In the genomic region with DNA sequence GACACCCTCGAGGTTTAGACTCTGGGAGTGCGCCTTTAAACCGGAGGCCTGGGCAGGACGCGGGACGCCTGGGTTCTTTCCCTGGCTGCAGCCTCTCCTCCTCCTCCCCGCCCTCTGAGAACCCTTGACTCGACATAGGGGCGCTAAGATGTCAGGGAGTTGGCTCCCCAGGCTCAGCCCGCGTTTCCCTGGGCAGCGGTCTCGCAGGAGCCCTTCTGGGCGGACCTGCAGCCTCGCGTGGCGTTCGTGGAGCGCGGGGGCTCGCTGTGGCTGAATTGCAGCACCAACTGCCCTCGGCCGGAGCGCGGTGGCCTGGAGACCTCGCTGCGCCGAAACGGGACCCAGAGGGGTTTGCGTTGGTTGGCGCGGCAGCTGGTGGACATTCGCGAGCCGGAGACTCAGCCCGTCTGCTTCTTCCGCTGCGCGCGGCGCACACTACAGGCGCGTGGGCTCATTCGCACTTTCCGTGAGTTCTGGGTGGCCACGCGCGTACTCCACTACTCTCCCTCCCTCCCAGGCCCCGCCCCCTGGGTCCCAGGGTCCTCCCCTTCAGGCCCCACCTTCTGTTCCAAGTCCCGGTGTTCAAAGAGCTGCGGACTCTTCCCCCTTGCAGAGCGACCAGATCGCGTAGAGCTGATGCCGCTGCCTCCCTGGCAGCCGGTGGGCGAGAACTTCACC, we compare ENCODE assay signal across 8 cellular contexts. TPM values are rescaled to one million over a fixed set of nuclear protein-coding genes. Genes with fewer than 3 reads are reported as not detected.
DNase-seq lines count a peak whose midpoint lies in the region; ATAC-seq, FAIRE-seq and TF ChIP-seq lines count a peak whose summit lies in the region.

No MANE protein-coding gene starts in this region.

- no peaks in the 10 kb centered on the region for H3K9me1 ChIP-seq in endothelial cell of umbilical vein (replicated peaks; ENCODE audit: control insufficient read depth, extremely low read depth, insufficient read depth, low read length)

- peak overlapping the region; percentile 41 for H3K27ac Mint-ChIP-seq in activated B cell treated with CpG ODN at 0.5 μM for 24 hours
- H3K27ac Mint-ChIP-seq in naive thymus-derived CD8-positive, alpha-beta T cell = peak overlapping the region in 4 of 10 donors; percentile 25 to 71 (median 50)

- peak; percentile 68 for FAIRE-seq in endothelial cell of umbilical vein (lab: Jason Lieb, UNC)
- no peak for FAIRE-seq in RCC 7860 (lab: Jason Lieb, UNC)

- BruUV-seq in endothelial cell of umbilical vein (replicated peaks; lab: Mats Ljungman, UMichigan) = no TSS peak

- DNase-seq in COR-L47 (lab: John Stamatoyannopoulos, UW) (peak; percentile 43), activated B cell treated with CpG ODN at 0.5 μM for 24 hours (peak; percentile 50), endothelial cell of umbilical vein (ENCODE audit: low read depth, low spot score) (no peak), upper lobe of right lung (peak; percentile 92), RCC 7860 (ENCODE audit: low spot score) (no peak)
- peak in 6 of 10 donors; percentile 18 to 56 (median 37) for DNase-seq in naive thymus-derived CD8-positive, alpha-beta T cell

- H3K4me3 Mint-ChIP-seq in activated B cell treated with CpG ODN at 0.5 μM for 24 hours = peak overlapping the region; percentile 73
- H3K4me3 Mint-ChIP-seq in naive thymus-derived CD8-positive, alpha-beta T cell = peak overlapping the region; percentile 71 to 94 (median 84)

- dilution Hi-C loops in endothelial cell of umbilical vein (cut with MboI; ENCODE audit: extremely low pct_ligation_motif_present, low sequenced_read_pairs) = no loop called here

- H3K4me1 ChIP-seq in endothelial cell of umbilical vein (ENCODE audit: control insufficient read depth, extremely low read depth, insufficient read depth, low read length) = peaks cover 29% of the 10 kb centered on the region
- peaks cover 76% of the 10 kb centered on the region for H3K4me1 ChIP-seq in upper lobe of right lung

- H3K4me1 Mint-ChIP-seq in activated B cell treated with CpG ODN at 0.5 μM for 24 hours = peaks cover 81% of the 10 kb centered on the region
- peaks cover 36 to 82% (median 75%) of the 10 kb centered on the region in 4 donors for H3K4me1 Mint-ChIP-seq in naive thymus-derived CD8-positive, alpha-beta T cell

- no peaks in the 10 kb centered on the region for H3K9me3 Mint-ChIP-seq in activated B cell treated with CpG ODN at 0.5 μM for 24 hours
- peaks cover 0 to 2% (median 0%) of the 10 kb centered on the region in 9 donors for H3K9me3 Mint-ChIP-seq in naive thymus-derived CD8-positive, alpha-beta T cell

- TF ChIP-seq CTCF in activated B cell treated with CpG ODN at 0.5 μM for 24 hours (IDR thresholded peaks at IDR 0.05) = no peak
- no peak for TF ChIP-seq CTCF in endothelial cell of umbilical vein (IDR thresholded peaks at IDR 0.05; ENCODE audit: extremely low read depth in 1 of 2, insufficient read depth in 1 of 2, low read depth in 1 of 2, low read length in 2 of 2)
- TF ChIP-seq CTCF in upper lobe of right lung (IDR thresholded peaks at IDR 0.05) = no peak

- ATAC-seq in activated B cell treated with CpG ODN at 0.5 μM for 24 hours (ENCODE audit: low read depth) (peak; percentile 7), upper lobe of right lung (peak; percentile 49), GM19023 (IDR thresholded peaks at IDR 0.05; ENCODE audit: unreplicated experiment) (no peak)
- ATAC-seq in naive thymus-derived CD8-positive, alpha-beta T cell = peak; percentile 12 to 24

- CTCF ChIA-PET in activated B cell treated with CpG ODN at 0.5 μM for 24 hours (lab: Charles Lee) (interaction anchor here (1.2 to 1.9 kb wide), 2 partner anchors 21 to 98 kb away, joined by 6 to 12 read pairs; no protein-coding TSS in a partner anchor), endothelial cell of umbilical vein (lab: Charles Lee) (interaction anchor here (0.6 to 3.2 kb wide), 10 partner anchors 14 to 108 kb away, joined by 3 to 18 read pairs (median 4); a partner anchor contains a TSS)

- intact Hi-C loops in activated B cell treated with CpG ODN at 0.5 μM for 24 hours (cut with micrococcal nuclease) = no loop called here
- intact Hi-C loops in endothelial cell of umbilical vein (cut with micrococcal nuclease) = loop anchor here (2.0 kb wide), 1 partner anchor 44 kb away; no protein-coding TSS in a partner anchor
- intact Hi-C loops in upper lobe of right lung (cut with DNase I) = no loop called here

- POLR2A ChIA-PET in activated B cell treated with CpG ODN at 0.5 μM for 24 hours (lab: Charles Lee) (interaction anchor here (0.8 to 6.5 kb wide), 7 partner anchors 12 to 178 kb away, joined by 3 to 128 read pairs (median 4); a partner anchor contains a TSS), endothelial cell of umbilical vein (lab: Charles Lee) (interaction anchor here (2.2 kb wide), 1 partner anchor 20 kb away, joined by 15 read pairs; a partner anchor contains a TSS)
- POLR2A ChIA-PET in naive thymus-derived CD8-positive, alpha-beta T cell (lab: Charles Lee) = interaction anchor here (0.7 to 2.5 kb wide), 5 partner anchors 21 to 90 kb away, joined by 3 to 13 read pairs (median 4); a partner anchor contains a TSS

- no peaks in the 10 kb centered on the region for H3K36me3 ChIP-seq in endothelial cell of umbilical vein (ENCODE audit: control insufficient read depth in 2 of 2, extremely low read depth in 1 of 2, insufficient read depth in 2 of 2, low read length in 2 of 2)
- H3K36me3 ChIP-seq in upper lobe of right lung = peaks cover 2% of the 10 kb centered on the region

- H3K79me2 ChIP-seq in endothelial cell of umbilical vein (ENCODE audit: control insufficient read depth, insufficient read depth, low read length) = no peaks in the 10 kb centered on the region

- H4K20me1 ChIP-seq in endothelial cell of umbilical vein (replicated peaks; ENCODE audit: control insufficient read depth, extremely low read depth, insufficient read depth, low read length) = no peaks in the 10 kb centered on the region

- no peak for TF ChIP-seq RAD21 in Ishikawa (IDR thresholded peaks at IDR 0.05; ENCODE audit: low read depth)

- TF ChIP-seq POLR2A in endothelial cell of umbilical vein (IDR thresholded peaks at IDR 0.05; ENCODE audit: low read depth, low read length) = no peak

- no peak overlapping the region for H3K9ac ChIP-seq in endothelial cell of umbilical vein (replicated peaks; ENCODE audit: extremely low read depth, insufficient read depth, low read length)

- H3K36me3 Mint-ChIP-seq in activated B cell treated with CpG ODN at 0.5 μM for 24 hours (ENCODE audit: low read depth) = peaks cover 5% of the 10 kb centered on the region
- peaks cover 0 to 4% (median 0%) of the 10 kb centered on the region in 3 donors for H3K36me3 Mint-ChIP-seq in naive thymus-derived CD8-positive, alpha-beta T cell

- peak overlapping the region in 2 of 3 experiments; percentile 10 to 20 for H3K4me3 ChIP-seq in endothelial cell of umbilical vein (replicated peaks in 1 of 3; ENCODE audit: insufficient read depth in 1 of 3, low read depth in 1 of 3, low read length in 3 of 3)
- peak overlapping the region; percentile 58 for H3K4me3 ChIP-seq in upper lobe of right lung

- peak overlapping the region; percentile 43 for H3K4me2 ChIP-seq in endothelial cell of umbilical vein (ENCODE audit: insufficient read depth, low read length)

- peak overlapping the region; percentile 6 for H2AFZ ChIP-seq in endothelial cell of umbilical vein (ENCODE audit: low read depth, low read length)

- H3K27me3 ChIP-seq in endothelial cell of umbilical vein (ENCODE audit: control insufficient read depth in 2 of 2, insufficient read depth in 2 of 2, low read length in 2 of 2) (peaks cover 53 to 68% of the 10 kb centered on the region in 2 experiments), upper lobe of right lung (peaks cover 42% of the 10 kb centered on the region)

- H3K9me3 ChIP-seq in endothelial cell of umbilical vein (replicated peaks; ENCODE audit: control insufficient read depth, insufficient read depth, low read length) (no peaks in the 10 kb centered on the region), upper lobe of right lung (no peaks in the 10 kb centered on the region)

- peaks cover 43% of the 10 kb centered on the region for H3K27me3 Mint-ChIP-seq in activated B cell treated with CpG ODN at 0.5 μM for 24 hours
- H3K27me3 Mint-ChIP-seq in naive thymus-derived CD8-positive, alpha-beta T cell = peaks cover 18 to 79% (median 42%) of the 10 kb centered on the region in 5 donors

- no peak; the same call in 1 of the 2 replicates for TF ChIP-seq EP300 in Ishikawa (IDR thresholded peaks at IDR 0.05; ENCODE audit: borderline replicate concordance)

- H3K27ac ChIP-seq in endothelial cell of umbilical vein (ENCODE audit: insufficient read depth, low read depth, low read length) = no peak overlapping the region
- peak overlapping the region; percentile 60 for H3K27ac ChIP-seq in upper lobe of right lung

RNA-seq across cellular contexts. Expression of a gene that starts 1.3 kb away (rescaled TPM):
- total RNA-seq in activated B cell treated with CpG ODN at 0.5 μM for 24 hours = 0.76 and 1.2 TPM in 2 replicates
- total RNA-seq in endothelial cell of umbilical vein = 0.40 TPM in 1 of 2 replicates, not detected in the other
- 0.03 and 0.10 TPM in 2 replicates for polyA plus RNA-seq in endothelial cell of umbilical vein
- polyA plus RNA-seq in endothelial cell of umbilical vein (2011; cell fraction: cytosol; rRNA removed) = 0.04 TPM in 1 of 2 replicates, not detected in the other
- 0.74 and 0.84 TPM in 2 replicates for polyA plus RNA-seq in endothelial cell of umbilical vein (2011; cell fraction: nucleus; rRNA removed)
- not detected in 2 replicates for polyA plus RNA-seq in endothelial cell of umbilical vein (2012)
- 0.24 and 1.3 TPM in 2 replicates for polyA minus RNA-seq in endothelial cell of umbilical vein
- polyA minus RNA-seq in endothelial cell of umbilical vein (2011; cell fraction: cytosol; rRNA and poly(A)+ RNA removed) = 1.7 TPM
- polyA minus RNA-seq in endothelial cell of umbilical vein (2011; cell fraction: nucleus; rRNA and poly(A)+ RNA removed) = 0.24 TPM in 1 of 2 replicates, not detected in the other
- not detected for total RNA-seq in naive thymus-derived CD8-positive, alpha-beta T cell
- polyA plus RNA-seq in naive thymus-derived CD8-positive, alpha-beta T cell = not detected
- 18.3 TPM for total RNA-seq in upper lobe of right lung

RNA-seq across cellular contexts. Expression of a gene that starts 4.3 kb away (rescaled TPM):
- total RNA-seq in activated B cell treated with CpG ODN at 0.5 μM for 24 hours (0.71 and 0.95 TPM in 2 replicates), endothelial cell of umbilical vein (0.49 TPM in 1 of 2 replicates, not detected in the other), upper lobe of right lung (11.1 TPM)
- polyA plus RNA-seq in endothelial cell of umbilical vein = 0.41 and 0.44 TPM in 2 replicates
- polyA plus RNA-seq in endothelial cell of umbilical vein (2011; cell fraction: cytosol; rRNA removed) = 0.31 and 0.52 TPM in 2 replicates
- 0.22 and 0.24 TPM in 2 replicates for polyA plus RNA-seq in endothelial cell of umbilical vein (2011; cell fraction: nucleus; rRNA removed)
- not detected in 2 replicates for polyA plus RNA-seq in endothelial cell of umbilical vein (2012)
- 0.78 and 1.1 TPM in 2 replicates for polyA minus RNA-seq in endothelial cell of umbilical vein
- not detected for polyA minus RNA-seq in endothelial cell of umbilical vein (2011; cell fraction: cytosol; rRNA and poly(A)+ RNA removed)
- polyA minus RNA-seq in endothelial cell of umbilical vein (2011; cell fraction: nucleus; rRNA and poly(A)+ RNA removed) = 1.0 TPM in 1 of 2 replicates, not detected in the other
- total RNA-seq in naive thymus-derived CD8-positive, alpha-beta T cell = under 1 TPM in 1 of 2 experiments, not detected in 1; 0.57 TPM
- polyA plus RNA-seq in naive thymus-derived CD8-positive, alpha-beta T cell = under 1 TPM in 2 of 3 donors, not detected in 1; 0.22 to 0.42 TPM

RNA-seq across cellular contexts. Expression of a gene that starts 18.6 kb away (rescaled TPM):
- 4.5 and 5.1 TPM in 2 replicates for total RNA-seq in activated B cell treated with CpG ODN at 0.5 μM for 24 hours
- total RNA-seq in endothelial cell of umbilical vein = 2.9 and 5.3 TPM in 2 replicates
- polyA plus RNA-seq in endothelial cell of umbilical vein = 1.6 and 2.3 TPM in 2 replicates
- polyA plus RNA-seq in endothelial cell of umbilical vein (2011; cell fraction: cytosol; rRNA removed) = 0.57 and 1.4 TPM in 2 replicates
- polyA plus RNA-seq in endothelial cell of umbilical vein (2011; cell fraction: nucleus; rRNA removed) = 9.4 and 10.4 TPM in 2 replicates
- polyA plus RNA-seq in endothelial cell of umbilical vein (2012) = 1.8 and 2.3 TPM in 2 replicates
- 0.21 and 0.46 TPM in 2 replicates for polyA minus RNA-seq in endothelial cell of umbilical vein
- not detected for polyA minus RNA-seq in endothelial cell of umbilical vein (2011; cell fraction: cytosol; rRNA and poly(A)+ RNA removed)
- polyA minus RNA-seq in endothelial cell of umbilical vein (2011; cell fraction: nucleus; rRNA and poly(A)+ RNA removed) = 0.96 TPM in 1 of 2 replicates, not detected in the other
- 10 to 100 TPM; 10.0 to 12.2 TPM for total RNA-seq in naive thymus-derived CD8-positive, alpha-beta T cell
- under 1 TPM in 1 of 3 donors, not detected in 2; 0.27 TPM for polyA plus RNA-seq in naive thymus-derived CD8-positive, alpha-beta T cell
- 3.8 TPM for total RNA-seq in upper lobe of right lung

RNA-seq across cellular contexts. Expression of a gene that starts 20.1 kb away (rescaled TPM):
- 32.6 and 37.4 TPM in 2 replicates for total RNA-seq in activated B cell treated with CpG ODN at 0.5 μM for 24 hours
- total RNA-seq in endothelial cell of umbilical vein = 7.1 and 20.5 TPM in 2 replicates
- 30.4 and 38.0 TPM in 2 replicates for polyA plus RNA-seq in endothelial cell of umbilical vein
- 14.5 and 23.4 TPM in 2 replicates for polyA plus RNA-seq in endothelial cell of umbilical vein (2011; cell fraction: cytosol; rRNA removed)
- polyA plus RNA-seq in endothelial cell of umbilical vein (2011; cell fraction: nucleus; rRNA removed) = 17.2 and 25.0 TPM in 2 replicates
- 40.9 and 54.5 TPM in 2 replicates for polyA plus RNA-seq in endothelial cell of umbilical vein (2012)
- 27.7 and 40.9 TPM in 2 replicates for polyA minus RNA-seq in endothelial cell of umbilical vein
- 14.1 TPM for polyA minus RNA-seq in endothelial cell of umbilical vein (2011; cell fraction: cytosol; rRNA and poly(A)+ RNA removed)
- polyA minus RNA-seq in endothelial cell of umbilical vein (2011; cell fraction: nucleus; rRNA and poly(A)+ RNA removed) = 10.5 and 19.0 TPM in 2 replicates
- 1 to 10 TPM; 1.9 to 2.0 TPM for total RNA-seq in naive thymus-derived CD8-positive, alpha-beta T cell
- polyA plus RNA-seq in naive thymus-derived CD8-positive, alpha-beta T cell = 1 to 10 TPM; 1.2 to 3.9 (median 2.8) TPM
- 245 TPM for total RNA-seq in upper lobe of right lung

RNA-seq across cellular contexts. Expression of a gene that starts 24.8 kb away (rescaled TPM):
- total RNA-seq in activated B cell treated with CpG ODN at 0.5 μM for 24 hours (12.8 and 15.0 TPM in 2 replicates), endothelial cell of umbilical vein (20.5 and 22.4 TPM in 2 replicates), upper lobe of right lung (19.2 TPM)
- polyA plus RNA-seq in endothelial cell of umbilical vein = 59.8 and 61.6 TPM in 2 replicates
- 29.6 and 44.3 TPM in 2 replicates for polyA plus RNA-seq in endothelial cell of umbilical vein (2011; cell fraction: cytosol; rRNA removed)
- polyA plus RNA-seq in endothelial cell of umbilical vein (2011; cell fraction: nucleus; rRNA removed) = 20.8 and 22.9 TPM in 2 replicates
- polyA plus RNA-seq in endothelial cell of umbilical vein (2012) = 27.5 and 32.9 TPM in 2 replicates
- 10.6 and 13.6 TPM in 2 replicates for polyA minus RNA-seq in endothelial cell of umbilical vein
- polyA minus RNA-seq in endothelial cell of umbilical vein (2011; cell fraction: cytosol; rRNA and poly(A)+ RNA removed) = 10.9 TPM
- polyA minus RNA-seq in endothelial cell of umbilical vein (2011; cell fraction: nucleus; rRNA and poly(A)+ RNA removed) = 4.1 and 6.8 TPM in 2 replicates
- 10 to 100 TPM; 11.9 to 14.9 TPM for total RNA-seq in naive thymus-derived CD8-positive, alpha-beta T cell
- polyA plus RNA-seq in naive thymus-derived CD8-positive, alpha-beta T cell = 10 to 100 TPM; 14.3 to 26.7 (median 18.4) TPM

Comparison
In these comparisons a context has a peak if more than half of its experiments do, and no peak if none do; other contexts are left out.
1. DNase-seq: peak in COR-L47 (single experiment), activated B cell treated with CpG ODN at 0.5 μM for 24 hours (single experiment), naive thymus-derived CD8-positive, alpha-beta T cell (6 of 10) and upper lobe of right lung (single experiment); none in endothelial cell of umbilical vein (single experiment) and RCC 7860 (single experiment).